1 cellular context compared by ENCODE assay signal in the genomic region with DNA sequence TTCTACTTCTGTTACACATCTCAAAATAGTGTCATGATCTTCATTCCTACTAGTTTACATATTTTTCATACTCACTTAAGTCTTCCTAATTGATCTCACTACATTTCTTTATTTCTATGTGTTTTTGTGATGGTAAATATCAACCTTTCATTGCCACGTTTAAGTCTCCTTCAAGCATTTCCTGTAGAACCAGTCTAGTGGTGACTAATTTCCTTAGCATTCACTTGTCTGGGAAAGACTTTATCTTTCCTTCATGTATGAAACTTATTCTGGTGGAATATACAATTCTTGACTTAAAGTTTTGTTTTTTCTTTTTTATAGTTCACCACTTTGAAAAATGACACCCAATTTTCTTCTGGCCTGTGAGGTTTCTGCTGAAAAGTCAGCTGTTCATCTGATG.
TF ChIP-seq lines count a peak whose summit lies in the region.

No MANE protein-coding gene starts in this region.

TF ChIP-seq in SK-N-SH treated with all-trans-retinoic acid at 6 μM for 48 hours, 23 proteins besides CTCF, POLR2A, EP300 and RAD21 (continued from another document):
- TF ChIP-seq POU6F1 (CRISPR knock-in tag; IDR thresholded peaks at IDR 0.05; ENCODE audit: borderline replicate concordance, low read depth) (no peak), PPARA (CRISPR knock-in tag; IDR thresholded peaks at IDR 0.05; ENCODE audit: borderline replicate concordance) (no peak)
